In genomic region chr19:3479177-3479818, GRCh38 we compare ENCODE assay signal across 6 cellular contexts. TPM values are rescaled to one million over a fixed set of nuclear protein-coding genes. Genes with fewer than 3 reads are reported as not detected.
DNase-seq lines count a peak whose midpoint lies in the region; ATAC-seq and TF ChIP-seq lines count a peak whose summit lies in the region.

No MANE protein-coding gene starts in this region.

- TF ChIP-seq CTCF in CD8-positive, alpha-beta T cell (IDR thresholded peaks at IDR 0.05), result no peak
- no peak for TF ChIP-seq CTCF in foreskin fibroblast (IDR thresholded peaks at IDR 0.05; ENCODE audit: low read depth, low read length)

- H3K27me3 Mint-ChIP-seq in CD8-positive, alpha-beta T cell (ENCODE audit: low read depth), result no peaks in the 10 kb centered on the region

- H3K36me3 ChIP-seq in CD8-positive, alpha-beta T cell (ENCODE audit: insufficient read depth, low read length), result no peaks in the 10 kb centered on the region

- H3K4me3 Mint-ChIP-seq in CD8-positive, alpha-beta T cell, result no peak overlapping the region

- no peaks in the 10 kb centered on the region for H3K9me3 ChIP-seq in CD8-positive, alpha-beta T cell (ENCODE audit: low read length)

- no peak overlapping the region for H3K27ac Mint-ChIP-seq in CD8-positive, alpha-beta T cell

- no peak overlapping the region for H3K27ac ChIP-seq in CD8-positive, alpha-beta T cell (ENCODE audit: low read depth, low read length)

- H3K4me3 ChIP-seq in CD8-positive, alpha-beta T cell (ENCODE audit: low read depth, low read length), result peak overlapping the region; percentile 43
- H3K4me3 ChIP-seq in foreskin fibroblast (ENCODE audit: low read depth in 1 of 2, low read length in 2 of 2), result no peak overlapping the region

- POLR2A ChIA-PET in CD8-positive, alpha-beta T cell (lab: Charles Lee), result no interaction called here

- peaks cover 10% of the 10 kb centered on the region for H3K4me1 Mint-ChIP-seq in CD8-positive, alpha-beta T cell (ENCODE audit: low read depth)

- CTCF ChIA-PET in CD8-positive, alpha-beta T cell (lab: Charles Lee), result interaction anchor here (0.7 to 1.1 kb wide), 4 partner anchors 154 to 375 kb away, joined by 3 to 4 read pairs (median 4); no protein-coding TSS in a partner anchor

- no peaks in the 10 kb centered on the region for H3K9me3 Mint-ChIP-seq in CD8-positive, alpha-beta T cell

- no peaks in the 10 kb centered on the region for H3K27me3 ChIP-seq in CD8-positive, alpha-beta T cell (ENCODE audit: insufficient read depth, low read length)

- H3K36me3 Mint-ChIP-seq in CD8-positive, alpha-beta T cell, result no peaks in the 10 kb centered on the region

- H3K4me1 ChIP-seq in CD8-positive, alpha-beta T cell (ENCODE audit: insufficient read depth, low read length), result peaks cover 18% of the 10 kb centered on the region

- intact Hi-C loops in CD8-positive, alpha-beta T cell (cut with DNase I, micrococcal nuclease), result loop anchor here in 1 of 2 experiments (2.0 kb wide), 1 partner anchor 44 kb away; no protein-coding TSS in a partner anchor

- DNase-seq in CD8-positive, alpha-beta T cell, result peak in 6 of 7 experiments; percentile 24 to 73 (median 47)
- peak; percentile 63 for DNase-seq in NOMO-1 treated with dmso at 0.1 percent for 144 hours (lab: John Stamatoyannopoulos, UW; ENCODE audit: unreplicated experiment)
- DNase-seq in effector CD4-positive, alpha-beta T cell, result peak; percentile 25
- no peak for DNase-seq in foreskin fibroblast
- no peak for DNase-seq in foreskin melanocyte

- ATAC-seq in CD8-positive, alpha-beta T cell, result peak; percentile 84
- ATAC-seq in HG02938 (IDR thresholded peaks at IDR 0.05; ENCODE audit: unreplicated experiment), result no peak

RNA-seq across cellular contexts. Expression of gene SMIM24, which starts 1.0 kb away (rescaled TPM):
- under 1 TPM in 1 of 2 experiments, not detected in 1; 0.56 TPM for total RNA-seq in CD8-positive, alpha-beta T cell

RNA-seq across cellular contexts. Expression of gene SMIM44, which starts 3.9 kb away (rescaled TPM):
- not detected for total RNA-seq in CD8-positive, alpha-beta T cell

RNA-seq across cellular contexts. Expression of gene DOHH, which starts 21.2 kb away (rescaled TPM):
- 1 to 10 TPM; 3.4 to 3.9 TPM for total RNA-seq in CD8-positive, alpha-beta T cell

RNA-seq across cellular contexts. Expression of gene FZR1, which starts 26.8 kb away (rescaled TPM):
- total RNA-seq in CD8-positive, alpha-beta T cell, result 100 to 1,000 TPM; 130 to 142 TPM

RNA-seq across cellular contexts. Expression of gene TEKTIP1, which starts 59.7 kb away (rescaled TPM):
- total RNA-seq in CD8-positive, alpha-beta T cell, result 1 to 10 TPM; 5.2 to 6.4 TPM

Comparison
In these comparisons a context has a peak if more than half of its experiments do, and no peak if none do; other contexts are left out.
1. DNase-seq: peak in CD8-positive, alpha-beta T cell (6 of 7), NOMO-1 treated with dmso at 0.1 percent for 144 hours (single experiment) and effector CD4-positive, alpha-beta T cell (single experiment); none in foreskin fibroblast (0 of 2) and foreskin melanocyte (single experiment).